Comparison of ENCODE assay signal across 1 cellular context in the genomic region with DNA sequence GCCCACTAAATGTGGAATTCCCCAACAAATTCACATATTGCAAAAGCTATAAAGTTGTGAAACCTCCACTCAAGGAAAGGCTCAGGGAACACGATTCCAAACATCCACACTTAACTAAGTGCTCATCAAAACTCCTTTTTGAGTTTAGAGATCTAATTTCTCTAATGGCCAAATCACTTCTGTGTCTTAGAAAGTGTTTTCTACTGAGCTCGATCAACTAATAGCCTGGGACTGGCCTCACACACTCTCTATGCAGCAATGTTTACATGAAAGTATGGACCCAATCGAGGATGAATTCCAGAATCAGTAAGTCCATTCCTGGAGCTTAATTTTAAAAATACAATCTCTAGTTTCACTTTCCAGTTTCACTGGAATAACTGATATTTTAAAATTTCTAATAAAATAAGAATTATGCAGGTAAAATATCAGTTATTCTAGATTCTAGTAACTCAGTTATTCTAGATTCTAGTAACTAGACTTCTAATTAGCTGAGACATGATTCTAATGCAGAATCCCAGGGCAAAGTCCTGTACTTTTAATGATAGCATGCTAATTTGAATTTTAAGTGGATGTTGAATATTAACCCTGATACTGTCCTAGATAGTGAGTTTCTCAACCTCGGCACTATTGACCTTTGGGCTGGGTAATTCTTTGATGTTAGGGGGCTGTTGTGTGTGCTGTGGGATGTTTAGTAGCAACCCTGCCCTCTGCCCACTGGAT.
TF ChIP-seq lines count a peak whose summit lies in the region.

No MANE protein-coding gene starts in this region.

TF ChIP-seq in HepG2, 621 proteins besides CTCF, POLR2A, EP300 and RAD21 (continued from another document):
- TF ChIP-seq, protein P1, sequence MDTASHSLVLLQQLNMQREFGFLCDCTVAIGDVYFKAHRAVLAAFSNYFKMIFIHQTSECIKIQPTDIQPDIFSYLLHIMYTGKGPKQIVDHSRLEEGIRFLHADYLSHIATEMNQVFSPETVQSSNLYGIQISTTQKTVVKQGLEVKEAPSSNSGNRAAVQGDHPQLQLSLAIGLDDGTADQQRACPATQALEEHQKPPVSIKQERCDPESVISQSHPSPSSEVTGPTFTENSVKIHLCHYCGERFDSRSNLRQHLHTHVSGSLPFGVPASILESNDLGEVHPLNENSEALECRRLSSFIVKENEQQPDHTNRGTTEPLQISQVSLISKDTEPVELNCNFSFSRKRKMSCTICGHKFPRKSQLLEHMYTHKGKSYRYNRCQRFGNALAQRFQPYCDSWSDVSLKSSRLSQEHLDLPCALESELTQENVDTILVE (CRISPR knock-in tag; IDR thresholded peaks at IDR 0.05), result peak; percentile 21; the same call in 1 of the 2 replicates
- peak; percentile 94 for TF ChIP-seq MAZ (IDR thresholded peaks at IDR 0.05; ENCODE audit: borderline replicate concordance, low read depth, low read length)
- no peak for TF ChIP-seq MAZ (CRISPR knock-in tag; IDR thresholded peaks at IDR 0.05; ENCODE audit: low read depth)
- TF ChIP-seq FOXA3 (CRISPR knock-in tag; IDR thresholded peaks at IDR 0.05), result peak; percentile 86
- TF ChIP-seq KDM6A (CRISPR knock-in tag; IDR thresholded peaks at IDR 0.05; ENCODE audit: low read depth), result peak; percentile 93
- TF ChIP-seq MED1 (CRISPR knock-in tag; IDR thresholded peaks at IDR 0.05), result peak; percentile 84
- peak; percentile 80 for TF ChIP-seq PPARG (CRISPR knock-in tag; conservative IDR thresholded peaks at IDR 0.05)
- TF ChIP-seq, protein P2, sequence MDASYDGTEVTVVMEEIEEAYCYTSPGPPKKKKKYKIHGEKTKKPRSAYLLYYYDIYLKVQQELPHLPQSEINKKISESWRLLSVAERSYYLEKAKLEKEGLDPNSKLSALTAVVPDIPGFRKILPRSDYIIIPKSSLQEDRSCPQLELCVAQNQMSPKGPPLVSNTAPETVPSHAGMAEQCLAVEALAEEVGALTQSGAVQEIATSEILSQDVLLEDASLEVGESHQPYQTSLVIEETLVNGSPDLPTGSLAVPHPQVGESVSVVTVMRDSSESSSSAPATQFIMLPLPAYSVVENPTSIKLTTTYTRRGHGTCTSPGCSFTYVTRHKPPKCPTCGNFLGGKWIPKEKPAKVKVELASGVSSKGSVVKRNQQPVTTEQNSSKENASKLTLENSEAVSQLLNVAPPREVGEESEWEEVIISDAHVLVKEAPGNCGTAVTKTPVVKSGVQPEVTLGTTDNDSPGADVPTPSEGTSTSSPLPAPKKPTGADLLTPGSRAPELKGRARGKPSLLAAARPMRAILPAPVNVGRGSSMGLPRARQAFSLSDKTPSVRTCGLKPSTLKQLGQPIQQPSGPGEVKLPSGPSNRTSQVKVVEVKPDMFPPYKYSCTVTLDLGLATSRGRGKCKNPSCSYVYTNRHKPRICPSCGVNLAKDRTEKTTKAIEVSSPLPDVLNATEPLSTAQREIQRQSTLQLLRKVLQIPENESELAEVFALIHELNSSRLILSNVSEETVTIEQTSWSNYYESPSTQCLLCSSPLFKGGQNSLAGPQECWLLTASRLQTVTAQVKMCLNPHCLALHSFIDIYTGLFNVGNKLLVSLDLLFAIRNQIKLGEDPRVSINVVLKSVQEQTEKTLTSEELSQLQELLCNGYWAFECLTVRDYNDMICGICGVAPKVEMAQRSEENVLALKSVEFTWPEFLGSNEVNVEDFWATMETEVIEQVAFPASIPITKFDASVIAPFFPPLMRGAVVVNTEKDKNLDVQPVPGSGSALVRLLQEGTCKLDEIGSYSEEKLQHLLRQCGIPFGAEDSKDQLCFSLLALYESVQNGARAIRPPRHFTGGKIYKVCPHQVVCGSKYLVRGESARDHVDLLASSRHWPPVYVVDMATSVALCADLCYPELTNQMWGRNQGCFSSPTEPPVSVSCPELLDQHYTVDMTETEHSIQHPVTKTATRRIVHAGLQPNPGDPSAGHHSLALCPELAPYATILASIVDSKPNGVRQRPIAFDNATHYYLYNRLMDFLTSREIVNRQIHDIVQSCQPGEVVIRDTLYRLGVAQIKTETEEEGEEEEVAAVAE (CRISPR knock-in tag; IDR thresholded peaks at IDR 0.05; ENCODE audit: borderline replicate concordance), result 0 out of 2 replicates have a peak, but pooled peaks have one; percentile 16
- TF ChIP-seq KLF9 (CRISPR knock-in tag; IDR thresholded peaks at IDR 0.05; ENCODE audit: low read depth), result 0 out of 2 replicates have a peak, but pooled peaks have one; percentile 25
- peak; percentile 93 for TF ChIP-seq HNRNPL (IDR thresholded peaks at IDR 0.05; ENCODE audit: low read depth, low read length)
- peak; percentile 45; the same call in 1 of the 2 replicates for TF ChIP-seq RFX1 (IDR thresholded peaks at IDR 0.05)
- TF ChIP-seq KDM3A (CRISPR knock-in tag; IDR thresholded peaks at IDR 0.05; ENCODE audit: low read depth), result peak; percentile 21; the same call in 1 of the 2 replicates
- TF ChIP-seq SOX6 (IDR thresholded peaks at IDR 0.05), result no peak
- TF ChIP-seq SOX6 (CRISPR knock-in tag; IDR thresholded peaks at IDR 0.05), result peak; percentile 77
- TF ChIP-seq ZMYM4 (CRISPR knock-in tag; IDR thresholded peaks at IDR 0.05), result peak; percentile 77
- TF ChIP-seq SNAPC2 (CRISPR knock-in tag; IDR thresholded peaks at IDR 0.05), result peak; percentile 85; the same call in 1 of the 2 replicates
- no peak for TF ChIP-seq ZNF33A (CRISPR knock-in tag; IDR thresholded peaks at IDR 0.05; ENCODE audit: borderline replicate concordance)
- TF ChIP-seq NFIC (IDR thresholded peaks at IDR 0.05; ENCODE audit: low read length), result peak; percentile 87
- TF ChIP-seq GZF1 (CRISPR knock-in tag; IDR thresholded peaks at IDR 0.05), result no peak
- peak; percentile 7; the same call in 1 of the 2 replicates for TF ChIP-seq POLR2AphosphoS5 (IDR thresholded peaks at IDR 0.05; ENCODE audit: low read depth, low read length)
- no peak for TF ChIP-seq SALL2 (CRISPR knock-in tag; IDR thresholded peaks at IDR 0.05)
- TF ChIP-seq HDAC1 (CRISPR knock-in tag; IDR thresholded peaks at IDR 0.05), result peak; percentile 76
- peak; percentile 93 for TF ChIP-seq MIXL1 (CRISPR knock-in tag; IDR thresholded peaks at IDR 0.05)
- TF ChIP-seq, protein P3, sequence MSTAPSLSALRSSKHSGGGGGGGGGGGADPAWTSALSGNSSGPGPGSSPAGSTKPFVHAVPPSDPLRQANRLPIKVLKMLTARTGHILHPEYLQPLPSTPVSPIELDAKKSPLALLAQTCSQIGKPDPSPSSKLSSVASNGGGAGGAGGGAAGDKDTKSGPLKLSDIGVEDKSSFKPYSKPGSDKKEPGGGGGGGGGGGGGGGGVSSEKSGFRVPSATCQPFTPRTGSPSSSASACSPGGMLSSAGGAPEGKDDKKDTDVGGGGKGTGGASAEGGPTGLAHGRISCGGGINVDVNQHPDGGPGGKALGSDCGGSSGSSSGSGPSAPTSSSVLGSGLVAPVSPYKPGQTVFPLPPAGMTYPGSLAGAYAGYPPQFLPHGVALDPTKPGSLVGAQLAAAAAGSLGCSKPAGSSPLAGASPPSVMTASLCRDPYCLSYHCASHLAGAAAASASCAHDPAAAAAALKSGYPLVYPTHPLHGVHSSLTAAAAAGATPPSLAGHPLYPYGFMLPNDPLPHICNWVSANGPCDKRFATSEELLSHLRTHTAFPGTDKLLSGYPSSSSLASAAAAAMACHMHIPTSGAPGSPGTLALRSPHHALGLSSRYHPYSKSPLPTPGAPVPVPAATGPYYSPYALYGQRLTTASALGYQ (CRISPR knock-in tag; IDR thresholded peaks at IDR 0.05), result peak; percentile 83
- TF ChIP-seq HES4 (CRISPR knock-in tag; IDR thresholded peaks at IDR 0.05; ENCODE audit: borderline replicate concordance), result no peak
- no peak for TF ChIP-seq MYNN (CRISPR knock-in tag; IDR thresholded peaks at IDR 0.05; ENCODE audit: low read depth)
- peak; percentile 54; the same call in 1 of the 2 replicates for TF ChIP-seq CBX5 (CRISPR knock-in tag; IDR thresholded peaks at IDR 0.05; ENCODE audit: borderline replicate concordance)
- TF ChIP-seq GATAD1 (CRISPR knock-in tag; IDR thresholded peaks at IDR 0.05), result 0 out of 2 replicates have a peak, but pooled peaks have one; percentile 39
- TF ChIP-seq, protein P4, sequence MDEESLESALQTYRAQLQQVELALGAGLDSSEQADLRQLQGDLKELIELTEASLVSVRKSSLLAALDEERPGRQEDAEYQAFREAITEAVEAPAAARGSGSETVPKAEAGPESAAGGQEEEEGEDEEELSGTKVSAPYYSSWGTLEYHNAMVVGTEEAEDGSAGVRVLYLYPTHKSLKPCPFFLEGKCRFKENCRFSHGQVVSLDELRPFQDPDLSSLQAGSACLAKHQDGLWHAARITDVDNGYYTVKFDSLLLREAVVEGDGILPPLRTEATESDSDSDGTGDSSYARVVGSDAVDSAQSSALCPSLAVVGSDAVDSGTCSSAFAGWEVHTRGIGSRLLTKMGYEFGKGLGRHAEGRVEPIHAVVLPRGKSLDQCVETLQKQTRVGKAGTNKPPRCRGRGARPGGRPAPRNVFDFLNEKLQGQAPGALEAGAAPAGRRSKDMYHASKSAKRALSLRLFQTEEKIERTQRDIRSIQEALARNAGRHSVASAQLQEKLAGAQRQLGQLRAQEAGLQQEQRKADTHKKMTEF (CRISPR knock-in tag; IDR thresholded peaks at IDR 0.05), result peak; percentile 73
- 0 out of 2 replicates have a peak, but pooled peaks have one; percentile 66 for TF ChIP-seq REPIN1 (CRISPR knock-in tag; IDR thresholded peaks at IDR 0.05; ENCODE audit: borderline replicate concordance, low read depth)
- TF ChIP-seq, protein P5, sequence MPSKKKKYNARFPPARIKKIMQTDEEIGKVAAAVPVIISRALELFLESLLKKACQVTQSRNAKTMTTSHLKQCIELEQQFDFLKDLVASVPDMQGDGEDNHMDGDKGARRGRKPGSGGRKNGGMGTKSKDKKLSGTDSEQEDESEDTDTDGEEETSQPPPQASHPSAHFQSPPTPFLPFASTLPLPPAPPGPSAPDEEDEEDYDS (CRISPR knock-in tag; IDR thresholded peaks at IDR 0.05), result peak; percentile 63; the same call in 1 of the 2 replicates
- peak; percentile 51; the same call in 1 of the 2 replicates for TF ChIP-seq SMYD3 (CRISPR knock-in tag; IDR thresholded peaks at IDR 0.05)
- no peak for TF ChIP-seq SYNCRIP (IDR thresholded peaks at IDR 0.05; ENCODE audit: insufficient read depth, low read depth, low read length)
- no peak for TF ChIP-seq ZNF780A (CRISPR knock-in tag; IDR thresholded peaks at IDR 0.05)
- TF ChIP-seq, protein P6, sequence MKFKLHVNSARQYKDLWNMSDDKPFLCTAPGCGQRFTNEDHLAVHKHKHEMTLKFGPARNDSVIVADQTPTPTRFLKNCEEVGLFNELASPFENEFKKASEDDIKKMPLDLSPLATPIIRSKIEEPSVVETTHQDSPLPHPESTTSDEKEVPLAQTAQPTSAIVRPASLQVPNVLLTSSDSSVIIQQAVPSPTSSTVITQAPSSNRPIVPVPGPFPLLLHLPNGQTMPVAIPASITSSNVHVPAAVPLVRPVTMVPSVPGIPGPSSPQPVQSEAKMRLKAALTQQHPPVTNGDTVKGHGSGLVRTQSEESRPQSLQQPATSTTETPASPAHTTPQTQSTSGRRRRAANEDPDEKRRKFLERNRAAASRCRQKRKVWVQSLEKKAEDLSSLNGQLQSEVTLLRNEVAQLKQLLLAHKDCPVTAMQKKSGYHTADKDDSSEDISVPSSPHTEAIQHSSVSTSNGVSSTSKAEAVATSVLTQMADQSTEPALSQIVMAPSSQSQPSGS (CRISPR knock-in tag; IDR thresholded peaks at IDR 0.05), result peak; percentile 70; the same call in 1 of the 2 replicates
- TF ChIP-seq MED13 (CRISPR knock-in tag; IDR thresholded peaks at IDR 0.05), result 0 out of 2 replicates have a peak, but pooled peaks have one; percentile 31
- TF ChIP-seq, protein P7, sequence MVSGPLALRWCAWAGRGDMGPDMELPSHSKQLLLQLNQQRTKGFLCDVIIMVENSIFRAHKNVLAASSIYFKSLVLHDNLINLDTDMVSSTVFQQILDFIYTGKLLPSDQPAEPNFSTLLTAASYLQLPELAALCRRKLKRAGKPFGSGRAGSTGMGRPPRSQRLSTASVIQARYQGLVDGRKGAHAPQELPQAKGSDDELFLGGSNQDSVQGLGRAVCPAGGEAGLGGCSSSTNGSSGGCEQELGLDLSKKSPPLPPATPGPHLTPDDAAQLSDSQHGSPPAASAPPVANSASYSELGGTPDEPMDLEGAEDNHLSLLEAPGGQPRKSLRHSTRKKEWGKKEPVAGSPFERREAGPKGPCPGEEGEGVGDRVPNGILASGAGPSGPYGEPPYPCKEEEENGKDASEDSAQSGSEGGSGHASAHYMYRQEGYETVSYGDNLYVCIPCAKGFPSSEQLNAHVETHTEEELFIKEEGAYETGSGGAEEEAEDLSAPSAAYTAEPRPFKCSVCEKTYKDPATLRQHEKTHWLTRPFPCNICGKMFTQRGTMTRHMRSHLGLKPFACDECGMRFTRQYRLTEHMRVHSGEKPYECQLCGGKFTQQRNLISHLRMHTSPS (CRISPR knock-in tag; IDR thresholded peaks at IDR 0.05; ENCODE audit: low read depth), result peak; percentile 93
- TF ChIP-seq HNRNPUL1 (IDR thresholded peaks at IDR 0.05; ENCODE audit: low read depth, low read length), result peak; percentile 94
- peak; percentile 50; the same call in 1 of the 2 replicates for TF ChIP-seq ZNF12 (CRISPR knock-in tag; IDR thresholded peaks at IDR 0.05)
- peak; percentile 34 for TF ChIP-seq ZNF629 (CRISPR knock-in tag; conservative IDR thresholded peaks at IDR 0.05)
- 0 out of 2 replicates have a peak, but pooled peaks have one; percentile 58 for TF ChIP-seq ARNTL (CRISPR knock-in tag; IDR thresholded peaks at IDR 0.05)
- TF ChIP-seq HDAC2 (CRISPR knock-in tag; IDR thresholded peaks at IDR 0.05), result peak; percentile 88
- TF ChIP-seq CHD4 (IDR thresholded peaks at IDR 0.05; ENCODE audit: borderline replicate concordance, low read length), result peak; percentile 76; the same call in 1 of the 2 replicates
- TF ChIP-seq, protein P8, sequence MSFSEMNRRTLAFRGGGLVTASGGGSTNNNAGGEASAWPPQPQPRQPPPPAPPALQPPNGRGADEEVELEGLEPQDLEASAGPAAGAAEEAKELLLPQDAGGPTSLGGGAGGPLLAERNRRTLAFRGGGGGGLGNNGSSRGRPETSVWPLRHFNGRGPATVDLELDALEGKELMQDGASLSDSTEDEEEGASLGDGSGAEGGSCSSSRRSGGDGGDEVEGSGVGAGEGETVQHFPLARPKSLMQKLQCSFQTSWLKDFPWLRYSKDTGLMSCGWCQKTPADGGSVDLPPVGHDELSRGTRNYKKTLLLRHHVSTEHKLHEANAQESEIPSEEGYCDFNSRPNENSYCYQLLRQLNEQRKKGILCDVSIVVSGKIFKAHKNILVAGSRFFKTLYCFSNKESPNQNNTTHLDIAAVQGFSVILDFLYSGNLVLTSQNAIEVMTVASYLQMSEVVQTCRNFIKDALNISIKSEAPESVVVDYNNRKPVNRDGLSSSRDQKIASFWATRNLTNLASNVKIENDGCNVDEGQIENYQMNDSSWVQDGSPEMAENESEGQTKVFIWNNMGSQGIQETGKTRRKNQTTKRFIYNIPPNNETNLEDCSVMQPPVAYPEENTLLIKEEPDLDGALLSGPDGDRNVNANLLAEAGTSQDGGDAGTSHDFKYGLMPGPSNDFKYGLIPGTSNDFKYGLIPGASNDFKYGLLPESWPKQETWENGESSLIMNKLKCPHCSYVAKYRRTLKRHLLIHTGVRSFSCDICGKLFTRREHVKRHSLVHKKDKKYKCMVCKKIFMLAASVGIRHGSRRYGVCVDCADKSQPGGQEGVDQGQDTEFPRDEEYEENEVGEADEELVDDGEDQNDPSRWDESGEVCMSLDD (CRISPR knock-in tag; IDR thresholded peaks at IDR 0.05; ENCODE audit: borderline replicate concordance), result peak; percentile 69; the same call in 1 of the 2 replicates
- TF ChIP-seq ZNF605 (CRISPR knock-in tag; IDR thresholded peaks at IDR 0.05), result no peak
- no peak for TF ChIP-seq ZKSCAN5 (CRISPR knock-in tag; IDR thresholded peaks at IDR 0.05)
